Comparison of ENCODE assay signal across 19 cellular contexts in genomic region chr4:108878781-108879180, GRCh38.
"Had no signal": no experiment of that assay in that cellular context is flagged by ENCODE, and none has a peak within 500 bp of the region (broad histone marks: within the 10 kb centered on the region; RNA-seq: fewer than 3 reads in every experiment).

No MANE protein-coding gene starts in this region.

- H3K27ac Mint-ChIP-seq: activated naive CD4-positive, alpha-beta T cell treated with anti-CD3 and anti-CD28 coated beads, Interleukin-2, amount 50 U/mL, for 24 hours; activated T-cell treated with anti-CD3 and anti-CD28 coated beads, Interleukin-2, amount 50 U/mL, for 24 hours; immature natural killer cell; naive thymus-derived CD4-positive, alpha-beta T cell; stimulated activated naive B cell treated with anti-CD40 and anti-IgM and Interleukin-4, amounts not matched to agents 10 μg/mL and 1 μg/mL and 100 μg/mL, for 72 hours had no signal

- H3K9me3 Mint-ChIP-seq: activated naive CD4-positive, alpha-beta T cell treated with anti-CD3 and anti-CD28 coated beads, Interleukin-2, amount 50 U/mL, for 24 hours; activated T-cell treated with anti-CD3 and anti-CD28 coated beads, Interleukin-2, amount 50 U/mL, for 24 hours; brain; central memory CD8-positive, alpha-beta T cell; naive thymus-derived CD4-positive, alpha-beta T cell; stimulated activated naive B cell treated with anti-CD40 and anti-IgM and Interleukin-4, amounts not matched to agents 10 μg/mL and 1 μg/mL and 100 μg/mL, for 72 hours had no signal

- H3K36me3 Mint-ChIP-seq: activated naive CD4-positive, alpha-beta T cell treated with anti-CD3 and anti-CD28 coated beads, Interleukin-2, amount 50 U/mL, for 24 hours; brain; immature natural killer cell; naive thymus-derived CD4-positive, alpha-beta T cell; stimulated activated naive B cell treated with anti-CD40 and anti-IgM and Interleukin-4, amounts not matched to agents 10 μg/mL and 1 μg/mL and 100 μg/mL, for 72 hours had no signal

- H3K4me1 Mint-ChIP-seq: central memory CD8-positive, alpha-beta T cell; immature natural killer cell; stimulated activated naive B cell treated with anti-CD40 and anti-IgM and Interleukin-4, amounts not matched to agents 10 μg/mL and 1 μg/mL and 100 μg/mL, for 72 hours had no signal

- H3K27me3 Mint-ChIP-seq: activated naive CD4-positive, alpha-beta T cell treated with anti-CD3 and anti-CD28 coated beads, Interleukin-2, amount 50 U/mL, for 24 hours; central memory CD8-positive, alpha-beta T cell; stimulated activated naive B cell treated with anti-CD40 and anti-IgM and Interleukin-4, amounts not matched to agents 10 μg/mL and 1 μg/mL and 100 μg/mL, for 72 hours had no signal

- H3K4me3 Mint-ChIP-seq: activated naive CD4-positive, alpha-beta T cell treated with anti-CD3 and anti-CD28 coated beads, Interleukin-2, amount 50 U/mL, for 24 hours; activated T-cell treated with anti-CD3 and anti-CD28 coated beads, Interleukin-2, amount 50 U/mL, for 24 hours; brain; central memory CD8-positive, alpha-beta T cell; immature natural killer cell; naive thymus-derived CD4-positive, alpha-beta T cell; stimulated activated naive B cell treated with anti-CD40 and anti-IgM and Interleukin-4, amounts not matched to agents 10 μg/mL and 1 μg/mL and 100 μg/mL, for 72 hours had no signal

- H3K9me3 ChIP-seq: esophagus muscularis mucosa, lower lobe of right lung, neutrophil, right atrium auricular region, spleen, transverse colon had no signal

- ATAC-seq: lower lobe of right lung; naive thymus-derived CD4-positive, alpha-beta T cell; stimulated activated naive B cell treated with anti-CD40 and anti-IgM and Interleukin-4, amounts not matched to agents 10 μg/mL and 1 μg/mL and 100 μg/mL, for 72 hours had no signal

- DNase-seq: activated CD4-positive, alpha-beta T cell treated with anti-CD3 and anti-CD28 coated beads, Interleukin-2, amount 50 U/mL, for 4 hours; activated CD4-positive, CD25-positive, alpha-beta regulatory T cell; activated effector memory CD4-positive, alpha-beta T cell treated with Interleukin-2 at 50 U/mL for 16 hours; activated T-cell treated with anti-CD3 and anti-CD28 coated beads, Interleukin-2, amount 50 U/mL, for 24 hours; glutamatergic neuron; immature natural killer cell; lower lobe of right lung; naive thymus-derived CD4-positive, alpha-beta T cell; spleen; stimulated activated CD4-positive, alpha-beta T cell treated with anti-CD3 and anti-CD28 coated beads, Interleukin-1b, Interleukin-23, amount 100 ng/mL, for 48 hours; stimulated activated naive B cell treated with anti-CD40 and anti-IgM and Interleukin-4, amounts not matched to agents 10 μg/mL and 1 μg/mL and 100 μg/mL, for 72 hours; substantia nigra; transverse colon had no signal

- H3K27me3 ChIP-seq: esophagus muscularis mucosa, neutrophil, right atrium auricular region, spleen, transverse colon had no signal

- H3K4me3 ChIP-seq: esophagus muscularis mucosa, lower lobe of right lung, right atrium auricular region, spleen, transverse colon had no signal

- H3K36me3 ChIP-seq: esophagus muscularis mucosa, lower lobe of right lung, neutrophil, right atrium auricular region, spleen, transverse colon had no signal

- H3K4me1 ChIP-seq: esophagus muscularis mucosa, lower lobe of right lung, right atrium auricular region, transverse colon had no signal

- H3K27ac ChIP-seq: esophagus muscularis mucosa, lower lobe of right lung, neutrophil, right atrium auricular region, spleen, transverse colon had no signal
